1 cellular context compared by ENCODE assay signal in genomic region chr2:100106460-100106859, GRCh38.
TF ChIP-seq lines count a peak whose summit lies in the region.

No MANE protein-coding gene starts in this region.

TF ChIP-seq in HEK293, 187 proteins besides CTCF, POLR2A, EP300 and RAD21 (continued from another document and continues in another):
- TF ChIP-seq TSHZ1 (tag by site-specific recombination; IDR thresholded peaks at IDR 0.05; ENCODE audit: borderline replicate concordance) (no peak), ZNF26 (tag by site-specific recombination; IDR thresholded peaks at IDR 0.05) (no peak), ZNF266 (tag by site-specific recombination; IDR thresholded peaks at IDR 0.05; ENCODE audit: low read depth) (no peak), ZNF707 (tag by site-specific recombination; IDR thresholded peaks at IDR 0.05) (no peak), TRIM28 (IDR thresholded peaks at IDR 0.05; ENCODE audit: borderline replicate concordance, low read length) (peak; percentile 27; the same call in 1 of the 2 replicates), ZNF341 (tag by site-specific recombination; IDR thresholded peaks at IDR 0.05; ENCODE audit: low read depth) (peak; percentile 94), PRDM1 (tag by site-specific recombination; IDR thresholded peaks at IDR 0.05) (0 out of 2 replicates have a peak, but pooled peaks have one; percentile 33), SETDB1 (IDR thresholded peaks at IDR 0.05; ENCODE audit: insufficient read length, low read length) (no peak), ZNF530 (tag by site-specific recombination; IDR thresholded peaks at IDR 0.05; ENCODE audit: low read depth) (no peak), ZNF785 (tag by site-specific recombination; IDR thresholded peaks at IDR 0.05) (no peak), KLF10 (tag by site-specific recombination; IDR thresholded peaks at IDR 0.05) (no peak), ZNF792 (tag by site-specific recombination; IDR thresholded peaks at IDR 0.05) (no peak), ZNF621 (tag by site-specific recombination; IDR thresholded peaks at IDR 0.05) (no peak), ZNF423 (tag by site-specific recombination; IDR thresholded peaks at IDR 0.05) (no peak), ZBTB44 (tag by site-specific recombination; IDR thresholded peaks at IDR 0.05) (no peak), ZBTB8A (tag by site-specific recombination; IDR thresholded peaks at IDR 0.05) (peak; percentile 17; the same call in 1 of the 2 replicates), ZNF221 (tag by site-specific recombination; IDR thresholded peaks at IDR 0.05; ENCODE audit: borderline replicate concordance) (no peak), ZNF837 (tag by site-specific recombination; IDR thresholded peaks at IDR 0.05) (no peak), PRDM4 (tag by site-specific recombination; IDR thresholded peaks at IDR 0.05) (no peak), ZSCAN30 (tag by site-specific recombination; IDR thresholded peaks at IDR 0.05) (peak; percentile 83; the same call in 1 of the 2 replicates), ZNF391 (tag by site-specific recombination; IDR thresholded peaks at IDR 0.05; ENCODE audit: borderline replicate concordance, low read depth) (no peak), PRDM10 (tag by site-specific recombination; IDR thresholded peaks at IDR 0.05) (no peak), ZNF24 (tag by site-specific recombination; IDR thresholded peaks at IDR 0.05) (no peak), BCL11A (tag by site-specific recombination; IDR thresholded peaks at IDR 0.05; ENCODE audit: low read depth) (no peak), GLIS2 (tag by site-specific recombination; IDR thresholded peaks at IDR 0.05) (no peak), ZNF433 (tag by site-specific recombination; IDR thresholded peaks at IDR 0.05; ENCODE audit: low read depth) (no peak), ZNF558 (tag by site-specific recombination; IDR thresholded peaks at IDR 0.05) (no peak), MYNN (tag by site-specific recombination; IDR thresholded peaks at IDR 0.05; ENCODE audit: borderline replicate concordance) (no peak), EGR2 (tag by site-specific recombination; IDR thresholded peaks at IDR 0.05; ENCODE audit: low read depth) (0 out of 2 replicates have a peak, but pooled peaks have one; percentile 11), SP3 (tag by site-specific recombination; IDR thresholded peaks at IDR 0.05) (no peak), ZNF214 (tag by site-specific recombination; IDR thresholded peaks at IDR 0.05; ENCODE audit: borderline replicate concordance) (no peak), KLF9 (tag by site-specific recombination; IDR thresholded peaks at IDR 0.05; ENCODE audit: low read depth) (no peak), ZNF692 (tag by site-specific recombination; IDR thresholded peaks at IDR 0.05) (no peak), ZNF155 (tag by site-specific recombination; IDR thresholded peaks at IDR 0.05) (no peak), ZNF600 (tag by site-specific recombination; IDR thresholded peaks at IDR 0.05) (peak; percentile 55), REST (tag by site-specific recombination; IDR thresholded peaks at IDR 0.05) (no peak), ZNF560 (tag by site-specific recombination; IDR thresholded peaks at IDR 0.05; ENCODE audit: borderline replicate concordance) (no peak), HOXC10 (CRISPR knock-in tag; IDR thresholded peaks at IDR 0.05) (no peak), ZNF791 (tag by site-specific recombination; IDR thresholded peaks at IDR 0.05) (no peak), ZNF521 (tag by site-specific recombination; IDR thresholded peaks at IDR 0.05) (no peak), WT1 (tag by site-specific recombination; IDR thresholded peaks at IDR 0.05) (no peak), SCRT2 (tag by site-specific recombination; IDR thresholded peaks at IDR 0.05) (no peak), ZNF138 (tag by site-specific recombination; IDR thresholded peaks at IDR 0.05; ENCODE audit: borderline replicate concordance) (no peak), ZNF510 (tag by site-specific recombination; IDR thresholded peaks at IDR 0.05; ENCODE audit: insufficient replicate concordance) (no peak), ZNF555 (tag by site-specific recombination; conservative IDR thresholded peaks at IDR 0.05) (no peak), ZBTB6 (tag by site-specific recombination; IDR thresholded peaks at IDR 0.05) (no peak), IKZF3 (tag by site-specific recombination; IDR thresholded peaks at IDR 0.05) (0 out of 2 replicates have a peak, but pooled peaks have one; percentile 35), ZNF132 (tag by site-specific recombination; IDR thresholded peaks at IDR 0.05; ENCODE audit: borderline replicate concordance) (no peak)
